Comparison of ENCODE assay signal across 8 cellular contexts in the genomic region with DNA sequence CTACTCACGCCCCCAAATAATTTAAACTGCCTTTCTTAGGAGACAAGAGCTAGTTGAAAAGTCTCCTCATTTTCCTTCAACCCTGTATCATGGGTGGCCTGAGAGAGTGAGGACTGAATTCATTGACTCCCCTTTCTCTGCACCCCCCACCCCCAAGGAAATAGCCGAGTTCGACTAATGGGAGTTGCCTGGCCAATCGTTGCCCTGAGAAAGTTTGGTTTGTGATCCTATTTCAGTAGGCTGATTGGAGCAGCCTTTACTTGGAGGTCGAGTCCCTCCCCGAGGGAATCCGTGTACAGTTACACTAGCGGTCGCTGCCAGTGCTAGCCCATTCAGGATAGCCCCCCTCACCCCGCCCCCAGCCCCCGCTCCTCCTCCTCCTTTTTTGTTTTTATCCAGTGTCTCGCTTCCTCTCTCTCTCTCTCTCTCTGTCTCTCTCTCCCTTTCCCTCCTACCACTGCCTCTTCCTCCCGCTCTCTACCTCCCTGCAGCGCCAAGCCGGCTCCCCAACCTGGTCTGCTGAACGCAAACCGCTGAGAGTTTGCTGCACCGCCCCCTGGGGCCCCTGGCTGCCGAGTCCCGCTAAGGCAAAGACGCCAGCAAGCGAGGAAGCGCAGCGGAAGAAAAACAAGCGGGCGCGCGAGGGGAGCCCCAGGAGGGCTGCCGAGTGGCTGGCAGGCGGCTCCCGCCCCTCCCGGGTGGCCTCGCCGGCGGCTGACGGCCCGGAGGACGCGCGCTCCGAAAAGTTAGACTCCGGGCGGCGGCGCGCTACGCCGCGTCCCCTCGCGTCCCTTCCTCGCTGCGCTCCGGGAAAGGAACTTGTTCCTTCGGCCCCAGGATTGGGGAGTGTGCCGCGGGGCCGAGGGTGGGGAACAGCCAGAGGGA. TPM values are rescaled to one million over a fixed set of nuclear protein-coding genes. Genes with fewer than 3 reads are reported as not detected.
A peak's percentile ranks its signal among the peaks of the same experiment; 100 is the strongest.
DNase-seq lines count a peak whose midpoint lies in the region; ATAC-seq and TF ChIP-seq lines count a peak whose summit lies in the region.

Gene GRAMD1B (plus strand): TSS at position 419 of the 885 bp plus-strand sequence. CDS start 524 bp downstream, outside the sequence.

- H3K4me2 ChIP-seq in IMR-90 (ENCODE audit: low read depth, low read length): peak within 1 kb of the TSS; percentile 87

- H3K14ac ChIP-seq in IMR-90 (replicated peaks; ENCODE audit: low read depth, low read length): peak within 1 kb of the TSS; percentile 93

- peak within 1 kb of the TSS; percentile 73 for H4K91ac ChIP-seq in IMR-90 (ENCODE audit: insufficient read depth, low read depth, low read length)

- H2BK5ac ChIP-seq in IMR-90 (ENCODE audit: low read depth, low read length, poor library complexity, severe bottlenecking): peak within 1 kb of the TSS; percentile 93

- CTCF ChIA-PET in IMR-90 (lab: Yijun Ruan, JAX): no interaction called here

- H3K18ac ChIP-seq in IMR-90 (ENCODE audit: low read depth, low read length): peak within 1 kb of the TSS; percentile 84; the same call in 1 of the 2 replicates

- peak within 1 kb of the TSS; percentile 83 for H2AK9ac ChIP-seq in IMR-90 (replicated peaks; ENCODE audit: low read depth, low read length, poor library complexity)

- H3K9me3 ChIP-seq in IMR-90 (ENCODE audit: control insufficient read depth, insufficient read depth, low read length) (no peaks in the 10 kb centered on the region), T-helper 17 cell (ENCODE audit: control insufficient read depth, low read length, poor library complexity, severe bottlenecking) (no peaks in the 10 kb centered on the region), ascending aorta (no peaks in the 10 kb centered on the region), iPS-18c (ENCODE audit: control insufficient read depth, insufficient read depth, low read length) (no peaks in the 10 kb centered on the region)

- no peak for TF ChIP-seq RAD21 in IMR-90 (IDR thresholded peaks at IDR 0.05; ENCODE audit: low read length)

- peak within 1 kb of the TSS; percentile 95 for H3K4me3 Mint-ChIP-seq in T-helper 17 cell

- peaks cover 22% of the 10 kb centered on the region for H3K4me1 Mint-ChIP-seq in T-helper 17 cell

- peaks cover 21% of the 10 kb centered on the region for H3K9me1 ChIP-seq in IMR-90 (ENCODE audit: insufficient read depth, low read length)

- H2AFZ ChIP-seq in IMR-90 (replicated peaks; ENCODE audit: low read length, poor library complexity): peak within 1 kb of the TSS; percentile 95

- 0 out of 2 replicates have a peak, but pooled peaks have one; percentile 21 for TF ChIP-seq CTCF in IMR-90 (conservative IDR thresholded peaks at IDR 0.05; ENCODE audit: low read depth, low read length)
- no peak for TF ChIP-seq CTCF in ascending aorta (IDR thresholded peaks at IDR 0.05)

- H3K36me3 ChIP-seq in IMR-90 (ENCODE audit: control insufficient read depth, insufficient read depth, low read length): no peaks in the 10 kb centered on the region
- no peaks in the 10 kb centered on the region for H3K36me3 ChIP-seq in ascending aorta

- H3K27ac Mint-ChIP-seq in T-helper 17 cell: peak within 1 kb of the TSS; percentile 80

- TF ChIP-seq POLR2A in IMR-90 (IDR thresholded peaks at IDR 0.05; ENCODE audit: low read depth, low read length): peak; percentile 44; the same call in 1 of the 2 replicates

- dilution Hi-C loops in IMR-90 (cut with HindIII; ENCODE audit: low sequenced_read_pairs, unreplicated experiment): no loop called here

- no peaks in the 10 kb centered on the region for H4K20me1 ChIP-seq in IMR-90 (ENCODE audit: insufficient read depth, low read length)

- intact Hi-C loops in IMR-90 (cut with micrococcal nuclease): no loop called here
- intact Hi-C loops in ascending aorta (cut with DNase I): no loop called here

- H3K27ac ChIP-seq in IMR-90 (ENCODE audit: insufficient read depth, low read length) (peak within 1 kb of the TSS; percentile 68), ascending aorta (peak within 1 kb of the TSS; percentile 46 to 49)

- H3K27me3 ChIP-seq in IMR-90 (ENCODE audit: control insufficient read depth, insufficient read depth, low read length) (peaks cover 3% of the 10 kb centered on the region; the same call in 1 of the 2 replicates), ascending aorta (no peaks in the 10 kb centered on the region)

- BruUV-seq in IMR-90 (replicated peaks; lab: Mats Ljungman, UMichigan): no TSS peak

- DNase-seq in AML-193 (lab: John Stamatoyannopoulos, UW) (peak; percentile 45 to 51), IMR-90 (peak; percentile 90), T-helper 17 cell (peak; percentile 53 to 73 (median 56)), ascending aorta (ENCODE audit: low spot score in 2 of 2) (no peak), LoVo (ENCODE audit: low spot score) (no peak)
- peak; percentile 66 for DNase-seq in stimulated activated CD4-positive, alpha-beta T cell treated with anti-CD3 and anti-CD28 coated beads, Interleukin-12 subunit alpha, Interleukin-12 subunit beta, amount 100 ng/mL, for 4 hours

- H2BK120ac ChIP-seq in IMR-90 (ENCODE audit: low read depth, low read length): peak within 1 kb of the TSS; percentile 83

- peaks cover 2% of the 10 kb centered on the region for H3K36me3 Mint-ChIP-seq in T-helper 17 cell (ENCODE audit: low read depth)

- in situ Hi-C loops in IMR-90 (cut with MboI; ENCODE audit: low sequenced_read_pairs): no loop called here

- ATAC-seq in GM19463 (IDR thresholded peaks at IDR 0.05; ENCODE audit: unreplicated experiment) (peak; percentile 43), IMR-90 (ENCODE audit: low read depth) (peak; percentile 79), T-helper 17 cell (peak; percentile 86)

- peak within 1 kb of the TSS; percentile 48; the same call in 1 of the 2 replicates for H4K5ac ChIP-seq in IMR-90 (ENCODE audit: low read depth, low read length)

- H3K23ac ChIP-seq in IMR-90 (ENCODE audit: low read depth, low read length): peak within 1 kb of the TSS; percentile 87

- peak within 1 kb of the TSS; percentile 34 for H3K56ac ChIP-seq in IMR-90 (ENCODE audit: extremely low read depth, insufficient read depth, low read length)

- H3K4ac ChIP-seq in IMR-90 (ENCODE audit: low read depth, low read length): peak within 1 kb of the TSS; percentile 85

- POLR2A ChIA-PET in IMR-90 (lab: Charles Lee; ENCODE audit: unreplicated experiment): no interaction called here

- peak within 1 kb of the TSS; percentile 65 for H3K9ac ChIP-seq in IMR-90 (ENCODE audit: low read depth, low read length)

- H3K79me1 ChIP-seq in IMR-90 (ENCODE audit: low read depth in 1 of 2, low read length in 2 of 2): peaks cover 18 to 45% of the 10 kb centered on the region in 2 experiments

- peak within 1 kb of the TSS; percentile 52; the same call in 2 of the 3 replicates for H2BK15ac ChIP-seq in IMR-90 (ENCODE audit: low read depth, low read length)

- peaks cover 12% of the 10 kb centered on the region for H3K27me3 Mint-ChIP-seq in T-helper 17 cell

- peak within 1 kb of the TSS; percentile 64 to 87 for H4K8ac ChIP-seq in IMR-90 (ENCODE audit: low read depth in 2 of 2, low read length in 2 of 2)

- WGBS in IMR-90 (ENCODE audit: extremely low coverage in 2 of 2, insufficient read length in 1 of 2), 2 experiments: 0% methylated on average over 37 of the region's 58 CpGs; no CpG with 5 or more reads in 1 of the 2 experiments

- H2BK20ac ChIP-seq in IMR-90 (ENCODE audit: low read depth, low read length): peak within 1 kb of the TSS; percentile 73

- H3K4me1 ChIP-seq in IMR-90 (ENCODE audit: control insufficient read depth, insufficient read depth, low read length): peaks cover 8% of the 10 kb centered on the region
- peaks cover 3% of the 10 kb centered on the region in 2 donors for H3K4me1 ChIP-seq in ascending aorta

- peak within 1 kb of the TSS; percentile 65 for H2AK5ac ChIP-seq in IMR-90 (ENCODE audit: low read depth, low read length)

- peak within 1 kb of the TSS; percentile 72 for H3K4me3 ChIP-seq in IMR-90 (ENCODE audit: insufficient read depth, low read depth, low read length)
- H3K4me3 ChIP-seq in ascending aorta: peak within 1 kb of the TSS; percentile 68 to 70
- H3K4me3 ChIP-seq in iPS-18c (ENCODE audit: insufficient read depth, low read depth, low read length): peak within 1 kb of the TSS; percentile 84

TF ChIP-seq in IMR-90, 13 proteins besides CTCF, POLR2A, EP300 and RAD21:
- TF ChIP-seq MAFK (IDR thresholded peaks at IDR 0.05; ENCODE audit: low read depth, low read length) (no peak), MAZ (IDR thresholded peaks at IDR 0.05; ENCODE audit: borderline replicate concordance, low read depth, low read length) (peak; percentile 12; the same call in 1 of the 2 replicates)

RNA-seq across cellular contexts. Expression of gene GRAMD1B, which starts in this region (rescaled TPM):
- total RNA-seq in IMR-90 (2012; rRNA removed) (6.1 and 7.2 TPM in 2 replicates), T-helper 17 cell (10 to 100 TPM; 25.1 to 33.1 TPM), ascending aorta (1.4 TPM)
- 7.1 and 9.2 TPM in 2 replicates for polyA plus RNA-seq in IMR-90 (2012; rRNA removed)
- 3.9 and 6.4 TPM in 2 replicates for polyA plus RNA-seq in IMR-90 (2012; cell fraction: cytosol; rRNA removed)
- 26.9 and 28.8 TPM in 2 replicates for polyA plus RNA-seq in IMR-90 (2012; cell fraction: nucleus; rRNA removed; ENCODE audit: low replicate concordance)

Comparison
In these comparisons a context has a peak if more than half of its experiments do, and no peak if none do; other contexts are left out.
1. DNase-seq: peak in AML-193 (2 of 2), IMR-90 (single experiment), T-helper 17 cell (3 of 3) and stimulated activated CD4-positive, alpha-beta T cell treated with anti-CD3 and anti-CD28 coated beads, Interleukin-12 subunit alpha, Interleukin-12 subunit beta, amount 100 ng/mL, for 4 hours (single experiment); none in ascending aorta (0 of 2) and LoVo (single experiment).
2. Peak in every context shown above with its lines, with median percentiles within 50 percentile points of each other: ATAC-seq and H3K4me3 ChIP-seq.